Comparison of ENCODE assay signal across 1 cellular context in genomic region chr15:67241132-67241855, GRCh38.
TF ChIP-seq lines count a peak whose summit lies in the region.

No MANE protein-coding gene starts in this region.

TF ChIP-seq in HepG2, 621 proteins besides CTCF, POLR2A, EP300 and RAD21 (continued from another document):
- TF ChIP-seq, protein P1, sequence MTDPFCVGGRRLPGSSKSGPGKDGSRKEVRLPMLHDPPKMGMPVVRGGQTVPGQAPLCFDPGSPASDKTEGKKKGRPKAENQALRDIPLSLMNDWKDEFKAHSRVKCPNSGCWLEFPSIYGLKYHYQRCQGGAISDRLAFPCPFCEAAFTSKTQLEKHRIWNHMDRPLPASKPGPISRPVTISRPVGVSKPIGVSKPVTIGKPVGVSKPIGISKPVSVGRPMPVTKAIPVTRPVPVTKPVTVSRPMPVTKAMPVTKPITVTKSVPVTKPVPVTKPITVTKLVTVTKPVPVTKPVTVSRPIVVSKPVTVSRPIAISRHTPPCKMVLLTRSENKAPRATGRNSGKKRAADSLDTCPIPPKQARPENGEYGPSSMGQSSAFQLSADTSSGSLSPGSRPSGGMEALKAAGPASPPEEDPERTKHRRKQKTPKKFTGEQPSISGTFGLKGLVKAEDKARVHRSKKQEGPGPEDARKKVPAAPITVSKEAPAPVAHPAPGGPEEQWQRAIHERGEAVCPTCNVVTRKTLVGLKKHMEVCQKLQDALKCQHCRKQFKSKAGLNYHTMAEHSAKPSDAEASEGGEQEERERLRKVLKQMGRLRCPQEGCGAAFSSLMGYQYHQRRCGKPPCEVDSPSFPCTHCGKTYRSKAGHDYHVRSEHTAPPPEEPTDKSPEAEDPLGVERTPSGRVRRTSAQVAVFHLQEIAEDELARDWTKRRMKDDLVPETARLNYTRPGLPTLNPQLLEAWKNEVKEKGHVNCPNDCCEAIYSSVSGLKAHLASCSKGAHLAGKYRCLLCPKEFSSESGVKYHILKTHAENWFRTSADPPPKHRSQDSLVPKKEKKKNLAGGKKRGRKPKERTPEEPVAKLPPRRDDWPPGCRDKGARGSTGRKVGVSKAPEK (CRISPR knock-in tag; IDR thresholded peaks at IDR 0.05; ENCODE audit: borderline replicate concordance): no peak
- TF ChIP-seq ZSCAN25 (CRISPR knock-in tag; IDR thresholded peaks at IDR 0.05) (no peak), YEATS4 (CRISPR knock-in tag; IDR thresholded peaks at IDR 0.05; ENCODE audit: borderline replicate concordance) (no peak)
TF ChIP-seq in HepG2: peak in this region for 0.
